In the genomic region with DNA sequence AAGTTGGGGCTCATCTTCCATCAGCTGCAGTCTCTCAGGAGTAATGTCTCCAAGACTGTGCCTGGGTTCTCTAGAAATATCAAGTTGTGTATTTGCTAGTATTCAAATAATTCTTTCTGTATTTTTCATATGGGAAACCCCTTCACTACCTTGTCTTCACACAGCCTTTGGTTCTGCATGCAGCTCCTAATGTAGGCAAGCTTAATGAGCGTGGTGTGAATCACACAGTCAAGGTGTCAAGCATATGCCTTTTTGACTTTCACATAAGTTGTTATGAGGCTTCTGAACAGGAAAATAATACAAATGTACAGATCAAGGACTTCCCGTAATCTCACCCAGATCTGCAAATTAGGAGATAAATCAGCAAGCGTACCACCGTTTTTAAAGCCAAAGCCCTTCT, we compare ENCODE assay signal across 24 cellular contexts. TPM values are rescaled to one million over a fixed set of nuclear protein-coding genes. Genes with fewer than 3 reads are reported as not detected.
DNase-seq lines count a peak whose midpoint lies in the region; ATAC-seq lines count a peak whose summit lies in the region.
"Had no signal": no experiment of that assay in that cellular context is flagged by ENCODE, and none has a peak within 500 bp of the region (broad histone marks: within the 10 kb centered on the region; RNA-seq: fewer than 3 reads in every experiment).

FCRL3 (minus strand) TSS at position 59 of the 400 bp plus-strand sequence. CDS start 280 bp downstream, outside the sequence.

- H3K27me3 Mint-ChIP-seq in activated CD4-positive, alpha-beta T cell treated with anti-CD3 and anti-CD28 coated beads for 36 hours, result peaks cover 11% of the 10 kb centered on the region
- H3K27me3 Mint-ChIP-seq in T-helper 17 cell, result peaks cover 51% of the 10 kb centered on the region
- H3K27me3 Mint-ChIP-seq in naive thymus-derived CD4-positive, alpha-beta T cell, result peaks cover 0 to 20% (median 10%) of the 10 kb centered on the region in 5 donors

- POLR2A ChIA-PET in activated CD4-positive, alpha-beta T cell treated with anti-CD3 and anti-CD28 coated beads for 36 hours (lab: Charles Lee), result no interaction called here
- POLR2A ChIA-PET in naive thymus-derived CD4-positive, alpha-beta T cell (lab: Charles Lee), result no interaction called here

- H3K4me1 Mint-ChIP-seq in activated CD4-positive, alpha-beta T cell treated with anti-CD3 and anti-CD28 coated beads for 36 hours, result peaks cover 2% of the 10 kb centered on the region
- peaks cover 2% of the 10 kb centered on the region for H3K4me1 Mint-ChIP-seq in T-helper 17 cell
- peaks cover 0 to 12% (median 0%) of the 10 kb centered on the region in 7 donors for H3K4me1 Mint-ChIP-seq in naive thymus-derived CD4-positive, alpha-beta T cell

- peak within 1 kb of the TSS; percentile 27 for H3K4me3 ChIP-seq in naive thymus-derived CD4-positive, alpha-beta T cell (ENCODE audit: low read length)
- H3K4me3 ChIP-seq: ovary had no signal

- no peaks in the 10 kb centered on the region for H3K27me3 ChIP-seq in naive thymus-derived CD4-positive, alpha-beta T cell (ENCODE audit: control insufficient read depth in 2 of 2, insufficient read depth in 2 of 2, low read length in 2 of 2)
- H3K27me3 ChIP-seq: ovary had no signal

- peaks cover 0 to 37% of the 10 kb centered on the region in 2 donors for H3K4me1 ChIP-seq in naive thymus-derived CD4-positive, alpha-beta T cell (ENCODE audit: control insufficient read depth in 2 of 2, insufficient read depth in 2 of 2, low read length in 2 of 2)

- peaks cover 2% of the 10 kb centered on the region for H3K9me3 ChIP-seq in T-helper 17 cell (ENCODE audit: control insufficient read depth, low read length, poor library complexity, severe bottlenecking)
- H3K9me3 ChIP-seq in naive thymus-derived CD4-positive, alpha-beta T cell (ENCODE audit: control insufficient read depth in 2 of 3, low read length in 3 of 3), result no peaks in the 10 kb centered on the region
- H3K9me3 ChIP-seq: ovary had no signal

- no peaks in the 10 kb centered on the region for H3K9me3 Mint-ChIP-seq in activated CD4-positive, alpha-beta T cell treated with anti-CD3 and anti-CD28 coated beads for 36 hours (ENCODE audit: low read depth)
- H3K9me3 Mint-ChIP-seq in naive thymus-derived CD4-positive, alpha-beta T cell, result peaks cover 0 to 2% (median 0%) of the 10 kb centered on the region in 11 donors

- H3K4me3 Mint-ChIP-seq in activated CD4-positive, alpha-beta T cell treated with anti-CD3 and anti-CD28 coated beads for 36 hours, result no peak within 1 kb of the TSS
- H3K4me3 Mint-ChIP-seq in T-helper 17 cell, result peak within 1 kb of the TSS; percentile 41
- H3K4me3 Mint-ChIP-seq in naive thymus-derived CD4-positive, alpha-beta T cell, result peak within 1 kb of the TSS in 1 of 10 donors; percentile 50

- H3K36me3 Mint-ChIP-seq in activated CD4-positive, alpha-beta T cell treated with anti-CD3 and anti-CD28 coated beads for 36 hours (ENCODE audit: low read depth), result no peaks in the 10 kb centered on the region
- peaks cover 2% of the 10 kb centered on the region for H3K36me3 Mint-ChIP-seq in T-helper 17 cell (ENCODE audit: low read depth)
- no peaks in the 10 kb centered on the region for H3K36me3 Mint-ChIP-seq in naive thymus-derived CD4-positive, alpha-beta T cell
- H3K36me3 Mint-ChIP-seq: naive thymus-derived CD8-positive, alpha-beta T cell had no signal

- H3K27ac ChIP-seq in naive thymus-derived CD4-positive, alpha-beta T cell (ENCODE audit: low read depth, low read length), result no peak within 1 kb of the TSS
- H3K27ac ChIP-seq: ovary had no signal

- H3K27ac Mint-ChIP-seq in activated CD4-positive, alpha-beta T cell treated with anti-CD3 and anti-CD28 coated beads for 36 hours, result no peak within 1 kb of the TSS
- H3K27ac Mint-ChIP-seq in T-helper 17 cell, result no peak within 1 kb of the TSS
- H3K27ac Mint-ChIP-seq in naive thymus-derived CD4-positive, alpha-beta T cell, result no peak within 1 kb of the TSS

- ATAC-seq in activated CD4-positive, alpha-beta T cell treated with anti-CD3 and anti-CD28 coated beads for 36 hours, result peak; percentile 72
- ATAC-seq in GM18868 (IDR thresholded peaks at IDR 0.05; ENCODE audit: unreplicated experiment) (peak; percentile 55), T-helper 17 cell (peak; percentile 50), GM19351 (IDR thresholded peaks at IDR 0.05; ENCODE audit: unreplicated experiment) (no peak), HG02571 (IDR thresholded peaks at IDR 0.05; ENCODE audit: unreplicated experiment) (no peak)
- ATAC-seq in naive thymus-derived CD4-positive, alpha-beta T cell, result peak; percentile 85
- ATAC-seq: right cardiac atrium had no signal

- no peak for DNase-seq in activated CD4-positive, alpha-beta T cell treated with anti-CD3 and anti-CD28 coated beads for 36 hours
- no peak for DNase-seq in activated CD4-positive, alpha-beta T cell treated with anti-CD3 and anti-CD28 coated beads, Interleukin-2, amount 50 U/mL, for 48 hours
- no peak for DNase-seq in T-helper 17 cell
- no peak for DNase-seq in naive thymus-derived CD4-positive, alpha-beta T cell
- DNase-seq in NCI-H524 treated with DMSO at 0.1 percent for 48 hours (lab: John Stamatoyannopoulos, UW), result no peak
- DNase-seq: activated CD4-positive, alpha-beta T cell treated with anti-CD3 and anti-CD28 coated beads for 4 hours; AML-193; anterior cingulate cortex; dermis blood vessel endothelial cell; DND-41; HCEC 1CT; head of caudate nucleus; KBM-7; naive thymus-derived CD8-positive, alpha-beta T cell; ovary; right cardiac atrium; Right ventricle myocardium superior; stimulated activated CD4-positive, alpha-beta T cell treated with anti-CD3 and anti-CD28 coated beads, Interleukin-12 subunit alpha, Interleukin-12 subunit beta, amount 100 ng/mL, for 4 hours had no signal

- CTCF ChIA-PET in activated CD4-positive, alpha-beta T cell treated with anti-CD3 and anti-CD28 coated beads for 36 hours (lab: Charles Lee), result interaction anchor here (1.8 kb wide), 1 partner anchor 10 kb away, joined by 7 read pairs; no protein-coding TSS in a partner anchor
- CTCF ChIA-PET in naive thymus-derived CD4-positive, alpha-beta T cell (lab: Charles Lee), result no interaction called here

- no peaks in the 10 kb centered on the region for H3K36me3 ChIP-seq in naive thymus-derived CD4-positive, alpha-beta T cell (ENCODE audit: control insufficient read depth in 2 of 3, insufficient read depth in 3 of 3, low read length in 3 of 3)
- H3K36me3 ChIP-seq: ovary had no signal

- intact Hi-C loops in activated CD4-positive, alpha-beta T cell treated with anti-CD3 and anti-CD28 coated beads for 36 hours (cut with DNase I, micrococcal nuclease), result loop anchor here in 1 of 2 experiments (5.0 kb wide), 1 partner anchor 62 kb away; no protein-coding TSS in a partner anchor
- intact Hi-C loops in naive thymus-derived CD4-positive, alpha-beta T cell (cut with micrococcal nuclease), result no loop called here

RNA-seq across cellular contexts. Expression of gene FCRL3, which starts in this region (rescaled TPM):
- total RNA-seq in activated CD4-positive, alpha-beta T cell treated with anti-CD3 and anti-CD28 coated beads for 36 hours, result 1 to 10 TPM; 1.1 to 1.2 TPM
- 1 to 10 TPM; 3.4 to 8.8 TPM for total RNA-seq in T-helper 17 cell
- total RNA-seq in naive thymus-derived CD4-positive, alpha-beta T cell, result 10 to 100 TPM in 1 of 5 experiments, 1 to 10 TPM in 3, not detected in 1; 1.1 to 20.3 (median 1.7) TPM
- polyA plus RNA-seq in naive thymus-derived CD4-positive, alpha-beta T cell, result 1 to 10 TPM in 1 of 2 donors, under 1 TPM in 1; 0.44 to 1.4 TPM
- total RNA-seq: A172, dermis blood vessel endothelial cell, endothelial cell of umbilical vein, Right ventricle myocardium superior, ureter had no signal
- polyA plus RNA-seq: endothelial cell of umbilical vein, right cardiac atrium had no signal

Comparison
In these comparisons a context has a peak if more than half of its experiments do, and no peak if none do; other contexts are left out.
1. ATAC-seq: peak in activated CD4-positive, alpha-beta T cell treated with anti-CD3 and anti-CD28 coated beads for 36 hours (single experiment), GM18868 (single experiment), T-helper 17 cell (single experiment) and naive thymus-derived CD4-positive, alpha-beta T cell (single experiment); none in GM19351 (single experiment) and HG02571 (single experiment).